In genomic region chr15:84604804-84605203, GRCh38 we compare ENCODE assay signal across 13 cellular contexts. TPM values are rescaled to one million over a fixed set of nuclear protein-coding genes. Genes with fewer than 3 reads are reported as not detected.
DNase-seq lines count a peak whose midpoint lies in the region; ATAC-seq, FAIRE-seq and TF ChIP-seq lines count a peak whose summit lies in the region.
"Had no signal": no experiment of that assay in that cellular context is flagged by ENCODE, and none has a peak within 500 bp of the region (broad histone marks: within the 10 kb centered on the region; RNA-seq: fewer than 3 reads in every experiment).

No MANE protein-coding gene starts in this region.

- peak overlapping the region; percentile 69 to 75 for H3K4me3 Mint-ChIP-seq in effector memory CD8-positive, alpha-beta T cell

- no peak for FAIRE-seq in GM12892 (lab: Jason Lieb, UNC)

- H3K9me3 ChIP-seq in ES-I3 (ENCODE audit: control insufficient read depth, insufficient read depth, low read length), result no peaks in the 10 kb centered on the region
- H3K9me3 ChIP-seq: body of pancreas, left ventricle myocardium inferior, sigmoid colon had no signal

- peak; percentile 71 for DNase-seq in activated CD4-positive, alpha-beta T cell treated with anti-CD3 and anti-CD28 coated beads for 48 hours
- DNase-seq in effector memory CD8-positive, alpha-beta T cell, result peak in 1 of 3 experiments; percentile 5
- peak; percentile 61 for DNase-seq in stimulated activated CD4-positive, alpha-beta T cell treated with anti-CD3 and anti-CD28 coated beads, Interleukin-4, amount 100 ng/mL, for 1 hour
- DNase-seq in DMS 273 (lab: John Stamatoyannopoulos, UW; ENCODE audit: unreplicated experiment) (no peak), GM12892 (ENCODE audit: insufficient read length) (no peak)
- DNase-seq: body of pancreas, left ventricle myocardium inferior, NCI-H526, sigmoid colon had no signal

- H3K27ac Mint-ChIP-seq in effector memory CD8-positive, alpha-beta T cell, result peak overlapping the region; percentile 90 to 98

- H3K4me1 ChIP-seq in ES-I3 (ENCODE audit: insufficient read depth, low read length), result peaks cover 23% of the 10 kb centered on the region

- no peak for TF ChIP-seq POLR2A in GM12892 (IDR thresholded peaks at IDR 0.05; ENCODE audit: low read depth, low read length)

- H3K4me1 Mint-ChIP-seq in effector memory CD8-positive, alpha-beta T cell (ENCODE audit: low read depth in 2 of 2), result peaks cover 42 to 57% of the 10 kb centered on the region in 2 donors

- no peaks in the 10 kb centered on the region for H3K9me3 Mint-ChIP-seq in effector memory CD8-positive, alpha-beta T cell

- no peaks in the 10 kb centered on the region for H3K27me3 Mint-ChIP-seq in effector memory CD8-positive, alpha-beta T cell

- H3K9ac ChIP-seq in ES-I3 (ENCODE audit: low read depth, low read length), result 0 out of 2 replicates have a peak overlapping the region, but pooled peaks have one; percentile 21
- H3K9ac ChIP-seq: KMS-11 had no signal

- peaks cover 29% of the 10 kb centered on the region for H3K36me3 ChIP-seq in ES-I3 (ENCODE audit: insufficient read depth, low read length)

- no peak for ATAC-seq in effector memory CD8-positive, alpha-beta T cell (replicated peaks)
- ATAC-seq in GM21367 (IDR thresholded peaks at IDR 0.05; ENCODE audit: unreplicated experiment), result no peak
- ATAC-seq in HG03045 (IDR thresholded peaks at IDR 0.05; ENCODE audit: unreplicated experiment), result no peak
- ATAC-seq: body of pancreas had no signal

- peaks cover 18% of the 10 kb centered on the region for H3K36me3 Mint-ChIP-seq in effector memory CD8-positive, alpha-beta T cell (ENCODE audit: insufficient read depth)

RNA-seq across cellular contexts. Expression of gene ZSCAN2, which starts 4.0 kb away (rescaled TPM):
- polyA plus RNA-seq in GM12892 (2012; ENCODE audit: missing spikeins), result 10.1 TPM

RNA-seq across cellular contexts. Expression of gene WDR73, which starts 49.3 kb away (rescaled TPM):
- 15.7 TPM for polyA plus RNA-seq in GM12892 (2012; ENCODE audit: missing spikeins)

RNA-seq across cellular contexts. Expression of gene NMB, which starts 53.2 kb away (rescaled TPM):
- polyA plus RNA-seq in GM12892 (2012; ENCODE audit: missing spikeins), result 1.8 TPM

Comparison
In these comparisons a context has a peak if more than half of its experiments do, and no peak if none do; other contexts are left out.
1. DNase-seq: peak in activated CD4-positive, alpha-beta T cell treated with anti-CD3 and anti-CD28 coated beads for 48 hours (single experiment) and stimulated activated CD4-positive, alpha-beta T cell treated with anti-CD3 and anti-CD28 coated beads, Interleukin-4, amount 100 ng/mL, for 1 hour (single experiment); none in DMS 273 (single experiment) and GM12892 (single experiment).